21 cellular contexts compared by ENCODE assay signal in the genomic region with DNA sequence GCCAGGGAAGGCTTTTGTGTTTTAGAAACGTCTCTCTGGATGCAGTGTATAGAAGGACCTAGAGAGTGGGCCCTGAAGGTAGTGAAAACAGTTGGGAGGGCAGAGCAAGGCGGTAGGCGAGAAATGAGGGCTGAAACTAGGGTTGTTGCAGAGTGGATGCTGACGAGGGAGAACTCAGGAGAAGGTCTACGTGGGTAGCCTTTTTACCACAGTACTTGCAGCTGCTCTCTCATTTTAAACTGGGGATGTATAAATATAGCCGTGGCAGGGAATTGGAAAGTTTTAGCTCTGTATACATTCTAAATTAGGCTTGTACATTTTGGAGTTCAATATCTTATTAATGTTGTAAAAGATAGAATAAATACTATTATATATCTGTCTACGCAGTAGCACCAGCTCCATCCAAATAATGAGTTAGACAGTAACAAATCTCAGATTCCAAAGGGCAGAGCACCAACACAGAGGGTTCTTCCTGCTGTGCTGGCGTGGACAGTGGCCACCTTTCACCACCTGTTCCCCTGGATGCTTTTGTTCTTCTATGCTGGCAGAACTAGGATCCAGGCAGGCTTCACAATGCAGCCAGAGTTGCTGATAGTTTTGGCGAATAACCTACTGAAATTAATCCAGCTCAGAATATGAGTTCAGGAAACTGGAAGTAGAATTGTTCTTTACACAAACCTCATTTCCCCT. TPM values are rescaled to one million over a fixed set of nuclear protein-coding genes. Genes with fewer than 3 reads are reported as not detected.
DNase-seq lines count a peak whose midpoint lies in the region; ATAC-seq, FAIRE-seq and TF ChIP-seq lines count a peak whose summit lies in the region.
"Had no signal": no experiment of that assay in that cellular context is flagged by ENCODE, and none has a peak within 500 bp of the region (broad histone marks: within the 10 kb centered on the region; RNA-seq: fewer than 3 reads in every experiment).

No MANE protein-coding gene starts in this region.

- H3K79me2 ChIP-seq in Karpas-422 (ENCODE audit: low read length) = no peaks in the 10 kb centered on the region

- H3K27ac ChIP-seq in Karpas-422 (ENCODE audit: low read length) = no peak overlapping the region

- H3K4me1 Mint-ChIP-seq in nephron = peaks cover 50% of the 10 kb centered on the region
- peaks cover 25% of the 10 kb centered on the region for H3K4me1 Mint-ChIP-seq in stimulated activated memory B cell treated with anti-CD40 and anti-IgM and Interleukin-4, amounts not matched to agents 10 μg/mL and 1 μg/mL and 100 μg/mL, for 72 hours

- no peak overlapping the region for H2AFZ ChIP-seq in Karpas-422 (ENCODE audit: low read length)

- no peaks in the 10 kb centered on the region for H3K27me3 ChIP-seq in Karpas-422 (ENCODE audit: low read length)

- H3K4me3 Mint-ChIP-seq in nephron = peak overlapping the region in 2 of 3 experiments; percentile 12 to 64
- H3K4me3 Mint-ChIP-seq in stimulated activated memory B cell treated with anti-CD40 and anti-IgM and Interleukin-4, amounts not matched to agents 10 μg/mL and 1 μg/mL and 100 μg/mL, for 72 hours = no peak overlapping the region

- H3K36me3 ChIP-seq in Karpas-422 (ENCODE audit: insufficient read depth, low read length) = no peaks in the 10 kb centered on the region
- H3K36me3 ChIP-seq: HAP-1 had no signal

- no peaks in the 10 kb centered on the region for H3K9me3 ChIP-seq in Karpas-422 (ENCODE audit: low read length)
- H3K9me3 ChIP-seq: HAP-1, SK-N-SH had no signal

- H3K4me3 ChIP-seq in Karpas-422 (ENCODE audit: low read length) = no peak overlapping the region
- H3K4me3 ChIP-seq: HAP-1 had no signal

- FAIRE-seq in urothelium cell line (lab: Jason Lieb, UNC) = no peak
- FAIRE-seq: G401.6, HTR-8/SVneo had no signal

- peaks cover 7% of the 10 kb centered on the region for H3K4me1 ChIP-seq in Karpas-422 (ENCODE audit: low read length)
- H3K4me1 ChIP-seq: HAP-1 had no signal

- no peak for TF ChIP-seq CTCF in nephron (IDR thresholded peaks at IDR 0.05; ENCODE audit: unreplicated experiment in 3 of 3)

- DNase-seq in NCI-H146 treated with DMSO at 0.1 percent for 48 hours (lab: John Stamatoyannopoulos, UW; ENCODE audit: unreplicated experiment) = peak; percentile 6
- peak; percentile 98 for DNase-seq in cerebellar cortex (ENCODE audit: low spot score)
- DNase-seq in Karpas-422 = no peak
- DNase-seq in urothelium cell line (ENCODE audit: low spot score) = no peak
- DNase-seq: ACHN, DND-41, IMR-90, NCI-H1436, NCI-H2081, NCI-H2171 treated with DMSO at 0.1 percent for 48 hours, NCI-H446 treated with DMSO at 0.1 percent for 48 hours, OCI-M1, Right ventricle myocardium superior, SK-N-SH had no signal

- H3K27ac Mint-ChIP-seq in nephron = peak overlapping the region; percentile 16 to 86 (median 76)
- peak overlapping the region; percentile 54 for H3K27ac Mint-ChIP-seq in stimulated activated memory B cell treated with anti-CD40 and anti-IgM and Interleukin-4, amounts not matched to agents 10 μg/mL and 1 μg/mL and 100 μg/mL, for 72 hours

- H3K9ac ChIP-seq in Karpas-422 (ENCODE audit: low read length) = no peak overlapping the region
- H3K9ac ChIP-seq: SK-N-SH had no signal

- H4K20me1 ChIP-seq in Karpas-422 (ENCODE audit: insufficient read depth, low read depth, low read length) = no peaks in the 10 kb centered on the region

- no peaks in the 10 kb centered on the region for H3K9me2 ChIP-seq in Karpas-422 (replicated peaks; ENCODE audit: insufficient read depth, low read length)
- H3K9me2 ChIP-seq: SK-N-SH had no signal

- ATAC-seq in stimulated activated memory B cell treated with anti-CD40 and anti-IgM and Interleukin-4, amounts not matched to agents 10 μg/mL and 1 μg/mL and 100 μg/mL, for 72 hours = no peak
- ATAC-seq in GM19467 (IDR thresholded peaks at IDR 0.05; ENCODE audit: unreplicated experiment) = no peak
- no peak for ATAC-seq in GM21786 (IDR thresholded peaks at IDR 0.05; ENCODE audit: unreplicated experiment)

- H3K9me3 Mint-ChIP-seq in nephron = no peaks in the 10 kb centered on the region
- no peaks in the 10 kb centered on the region for H3K9me3 Mint-ChIP-seq in stimulated activated memory B cell treated with anti-CD40 and anti-IgM and Interleukin-4, amounts not matched to agents 10 μg/mL and 1 μg/mL and 100 μg/mL, for 72 hours

- peaks cover under 1% of the 10 kb centered on the region for H3K27me3 Mint-ChIP-seq in nephron (ENCODE audit: low read depth)
- no peaks in the 10 kb centered on the region for H3K27me3 Mint-ChIP-seq in stimulated activated memory B cell treated with anti-CD40 and anti-IgM and Interleukin-4, amounts not matched to agents 10 μg/mL and 1 μg/mL and 100 μg/mL, for 72 hours

- H3K4me2 ChIP-seq in Karpas-422 (ENCODE audit: low read depth, low read length, poor library complexity, severe bottlenecking) = no peak overlapping the region
- H3K4me2 ChIP-seq: SK-N-SH had no signal

- no peaks in the 10 kb centered on the region for H3K36me3 Mint-ChIP-seq in nephron (ENCODE audit: low read depth)
- H3K36me3 Mint-ChIP-seq in stimulated activated memory B cell treated with anti-CD40 and anti-IgM and Interleukin-4, amounts not matched to agents 10 μg/mL and 1 μg/mL and 100 μg/mL, for 72 hours = no peaks in the 10 kb centered on the region

RNA-seq across cellular contexts. Expression of a gene that starts 31.6 kb away (rescaled TPM):
- total RNA-seq in Karpas-422 (2014; rRNA removed; shearing (Covaris generic); ENCODE audit: low replicate concordance) = 11.8 and 38.8 TPM in 2 replicates

Comparison
In these comparisons a context has a peak if more than half of its experiments do, and no peak if none do; other contexts are left out.
1. DNase-seq: peak in NCI-H146 treated with DMSO at 0.1 percent for 48 hours (single experiment) and cerebellar cortex (single experiment); none in Karpas-422 (single experiment) and urothelium cell line (single experiment).